Comparison of ENCODE assay signal across 8 cellular contexts in the genomic region with DNA sequence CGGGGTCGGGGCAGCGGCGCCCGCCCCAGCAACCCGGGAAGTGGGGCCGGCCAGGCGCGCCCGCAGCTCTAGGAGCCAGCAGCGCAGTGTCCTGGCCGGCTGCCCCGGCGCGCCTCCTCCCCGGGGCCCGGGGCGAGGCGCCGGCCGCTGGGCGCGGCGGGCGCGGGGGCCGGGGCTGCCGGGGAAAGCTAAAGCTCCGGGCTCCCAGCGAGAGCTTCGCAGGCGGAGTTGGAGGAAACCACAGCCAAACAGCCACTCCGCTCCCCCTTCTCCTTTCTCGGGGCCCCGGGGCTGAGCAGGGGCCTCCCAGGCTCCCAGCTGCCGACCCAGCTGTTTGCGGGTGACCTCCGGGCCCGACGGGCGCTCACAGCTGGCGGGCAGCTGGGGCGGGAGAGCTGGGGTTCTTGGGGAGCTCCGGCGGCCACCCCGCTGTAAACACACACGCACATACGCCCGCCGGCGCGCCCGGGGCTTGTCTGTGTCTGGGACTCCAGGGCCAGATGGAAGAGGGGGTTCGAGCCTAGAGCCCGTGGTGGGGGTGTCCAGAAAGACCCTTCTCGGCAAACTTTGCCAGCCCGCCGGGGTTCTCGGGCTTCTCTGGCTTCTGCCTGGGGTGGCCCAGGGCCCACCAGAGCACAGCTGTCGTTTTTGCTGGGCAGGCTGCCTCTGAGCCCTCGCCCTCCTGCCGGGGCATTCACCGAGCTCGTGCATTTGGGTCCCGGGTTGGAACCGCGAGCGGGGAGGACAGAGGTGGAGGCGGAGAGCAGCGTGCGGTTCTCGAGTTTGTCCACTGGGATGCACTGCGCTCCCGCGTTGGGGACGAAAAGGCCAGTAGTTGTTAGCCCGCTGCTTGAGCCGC. TPM values are rescaled to one million over a fixed set of nuclear protein-coding genes. Genes with fewer than 3 reads are reported as not detected.
DNase-seq lines count a peak whose midpoint lies in the region; ATAC-seq lines count a peak whose summit lies in the region.

No MANE protein-coding gene starts in this region.

- no peaks in the 10 kb centered on the region for H3K36me3 ChIP-seq in mesendoderm (ENCODE audit: control insufficient read depth, insufficient read depth, low read length)

- H3K27ac ChIP-seq in mesendoderm (ENCODE audit: low read depth, low read length), result no peak overlapping the region

- no peak overlapping the region for H3K23ac ChIP-seq in mesendoderm (ENCODE audit: low read length)

- H3K18ac ChIP-seq in mesendoderm (ENCODE audit: low read length), result peak overlapping the region; percentile 76

- peaks cover 18% of the 10 kb centered on the region for H3K27me3 ChIP-seq in mesendoderm (ENCODE audit: insufficient read depth, low read length, poor library complexity)

- no peak overlapping the region for H2BK120ac ChIP-seq in mesendoderm (ENCODE audit: low read depth, low read length)

- no peak overlapping the region for H2AK5ac ChIP-seq in mesendoderm (ENCODE audit: low read length)

- peak overlapping the region; percentile 40 for H3K4me2 ChIP-seq in mesendoderm (ENCODE audit: low read length)

- H2BK15ac ChIP-seq in mesendoderm (replicated peaks; ENCODE audit: low read depth), result no peak overlapping the region

- H3K4ac ChIP-seq in mesendoderm (ENCODE audit: low read depth, low read length), result no peak overlapping the region

- ATAC-seq in HG02884 (IDR thresholded peaks at IDR 0.05; ENCODE audit: unreplicated experiment) (no peak), GM18517 (IDR thresholded peaks at IDR 0.05; ENCODE audit: unreplicated experiment) (no peak), HG03439 (IDR thresholded peaks at IDR 0.05; ENCODE audit: unreplicated experiment) (no peak)

- H4K5ac ChIP-seq in mesendoderm (ENCODE audit: low read length), result no peak overlapping the region

- DNase-seq in activated CD4-positive, alpha-beta T cell treated with anti-CD3 and anti-CD28 coated beads for 48 hours, result peak; percentile 47
- DNase-seq in activated CD4-positive, alpha-beta T cell treated with anti-CD3 and anti-CD28 coated beads, Interleukin-2, amount 50 U/mL, for 1 hour, result no peak
- DNase-seq in NCI-H2196 treated with DMSO at 0.1 percent for 48 hours (lab: John Stamatoyannopoulos, UW; ENCODE audit: unreplicated experiment) (peak; percentile 18), ecto neural progenitor cell (ENCODE audit: low spot score) (peak; percentile 87), mesendoderm (peak; percentile 87)

- H3K56ac ChIP-seq in mesendoderm (ENCODE audit: low read length), result peak overlapping the region; percentile 76

- no peaks in the 10 kb centered on the region for H3K79me1 ChIP-seq in mesendoderm (ENCODE audit: low read length)

- H3K79me2 ChIP-seq in mesendoderm (ENCODE audit: control insufficient read depth, insufficient read depth, low read length), result no peaks in the 10 kb centered on the region

- peak overlapping the region; percentile 63 for H3K9ac ChIP-seq in mesendoderm (ENCODE audit: low read length)

- H2BK5ac ChIP-seq in mesendoderm (ENCODE audit: low read length), result no peak overlapping the region

- no peak overlapping the region for H4K8ac ChIP-seq in mesendoderm (ENCODE audit: low read depth, low read length)

- no CpG with 5 or more reads among the region's 78 CpGs for WGBS in mesendoderm (ENCODE audit: extremely low coverage, insufficient coverage, low lambda C conversion rate)

- no peak overlapping the region for H3K4me3 ChIP-seq in mesendoderm (ENCODE audit: low read length)

- H3K4me1 ChIP-seq in mesendoderm (ENCODE audit: control insufficient read depth, low read depth, low read length), result peaks cover 9% of the 10 kb centered on the region

RNA-seq across cellular contexts. Expression of gene AJAP1, which starts 1.5 kb away (rescaled TPM):
- polyA plus RNA-seq in mesendoderm (2013, experiment 1 of 2), result 1.8 TPM
- 2.2 TPM for polyA plus RNA-seq in mesendoderm (2013, experiment 2 of 2)
